Comparison of ENCODE assay signal across 8 cellular contexts in genomic region chr6:57090458-57091067, GRCh38. TPM values are rescaled to one million over a fixed set of nuclear protein-coding genes. Genes with fewer than 3 reads are reported as not detected.
A peak's percentile ranks its signal among the peaks of the same experiment; 100 is the strongest.
DNase-seq lines count a peak whose midpoint lies in the region; ATAC-seq and TF ChIP-seq lines count a peak whose summit lies in the region.
"Not testable (repeated sequence)": the region's sequence is repeated elsewhere in the genome, so short reads cannot be mapped to it uniquely, and the experiment has no call there.

No MANE protein-coding gene starts in this region.

- peak overlapping the region; percentile 74; the same call in 1 of the 2 replicates for H3K9ac ChIP-seq in OCI-LY1 (ENCODE audit: low read length)

- peaks cover 43% of the 10 kb centered on the region for H3K79me2 ChIP-seq in OCI-LY1 (ENCODE audit: insufficient read depth, low read length)

- ATAC-seq in GM18520 (IDR thresholded peaks at IDR 0.05; ENCODE audit: unreplicated experiment) (peak; percentile 1), GM21576 (IDR thresholded peaks at IDR 0.05; ENCODE audit: unreplicated experiment) (peak; percentile 5), HG03060 (IDR thresholded peaks at IDR 0.05; ENCODE audit: low read depth, unreplicated experiment) (peak; percentile 0), natural killer cell (peak; percentile 17 to 42 (median 37)), upper lobe of right lung (peak; percentile 16)
- ATAC-seq in activated T-helper 17 cell treated with anti-CD3 and anti-CD28 coated beads, Interleukin-2, amount 50 U/mL, for 72 hours (replicated peaks) = peak; percentile 8

- WGBS in esophagus squamous epithelium, 2 donors = no CpG with 5 or more reads among the region's 27 CpGs

- H3K4me1 Mint-ChIP-seq in activated T-helper 17 cell treated with anti-CD3 and anti-CD28 coated beads, Interleukin-2, amount 50 U/mL, for 72 hours = peaks cover 29% of the 10 kb centered on the region
- H3K4me1 Mint-ChIP-seq in natural killer cell = peaks cover 32 to 35% of the 10 kb centered on the region in 2 donors

- peaks cover 38% of the 10 kb centered on the region for H3K36me3 Mint-ChIP-seq in activated T-helper 17 cell treated with anti-CD3 and anti-CD28 coated beads, Interleukin-2, amount 50 U/mL, for 72 hours (ENCODE audit: low read depth)
- H3K36me3 Mint-ChIP-seq in natural killer cell = not testable (repeated sequence)

- H3K4me3 Mint-ChIP-seq in activated T-helper 17 cell treated with anti-CD3 and anti-CD28 coated beads, Interleukin-2, amount 50 U/mL, for 72 hours = peak overlapping the region; percentile 74
- peak overlapping the region; percentile 94 for H3K4me3 Mint-ChIP-seq in natural killer cell

- H4K20me1 ChIP-seq in OCI-LY1 (ENCODE audit: insufficient read depth, low read length) = not testable (repeated sequence)

- H3K9me3 ChIP-seq in OCI-LY1 (ENCODE audit: low read length); esophagus squamous epithelium; upper lobe of right lung: not testable (repeated sequence)

- H3K4me1 ChIP-seq in OCI-LY1 (ENCODE audit: insufficient read depth, low read length, severe bottlenecking) (peaks cover 36% of the 10 kb centered on the region), esophagus squamous epithelium (peaks cover 0 to 49% (median 10%) of the 10 kb centered on the region in 3 donors), upper lobe of right lung (peaks cover 36% of the 10 kb centered on the region)

- DNase-seq in esophagus squamous epithelium (lab: John Stamatoyannopoulos, UW); natural killer cell; upper lobe of right lung: not testable (repeated sequence)

- intact Hi-C loops in esophagus squamous epithelium (cut with DNase I); natural killer cell (cut with micrococcal nuclease); upper lobe of right lung (cut with DNase I): not testable (repeated sequence)

- TF ChIP-seq CTCF in OCI-LY1 (IDR thresholded peaks at IDR 0.05; ENCODE audit: low read length); esophagus squamous epithelium (IDR thresholded peaks at IDR 0.05); natural killer cell (IDR thresholded peaks at IDR 0.05); upper lobe of right lung (IDR thresholded peaks at IDR 0.05): not testable (repeated sequence)

- H3K4me2 ChIP-seq in OCI-LY1 (ENCODE audit: low read length) = not testable (repeated sequence)

- H3K27ac ChIP-seq in OCI-LY1 (ENCODE audit: low read depth, low read length, poor library complexity, severe bottlenecking) = peak overlapping the region; percentile 41
- H3K27ac ChIP-seq in esophagus squamous epithelium = peak overlapping the region in 3 of 4 donors; percentile 84 to 90 (median 85)
- H3K27ac ChIP-seq in upper lobe of right lung = not testable (repeated sequence)

- not testable (repeated sequence) for H3K27me3 Mint-ChIP-seq in activated T-helper 17 cell treated with anti-CD3 and anti-CD28 coated beads, Interleukin-2, amount 50 U/mL, for 72 hours; natural killer cell (ENCODE audit: low read depth in 2 of 2)

- peak overlapping the region; percentile 69 for H3K4me3 ChIP-seq in OCI-LY1 (ENCODE audit: low read depth, low read length, poor library complexity, severe bottlenecking)
- H3K4me3 ChIP-seq in esophagus squamous epithelium = peak overlapping the region in 3 of 4 donors; percentile 45 to 60 (median 60)
- peak overlapping the region; percentile 61 for H3K4me3 ChIP-seq in upper lobe of right lung

- H3K9me3 Mint-ChIP-seq in activated T-helper 17 cell treated with anti-CD3 and anti-CD28 coated beads, Interleukin-2, amount 50 U/mL, for 72 hours; natural killer cell: not testable (repeated sequence)

- not testable (repeated sequence) for H3K27ac Mint-ChIP-seq in activated T-helper 17 cell treated with anti-CD3 and anti-CD28 coated beads, Interleukin-2, amount 50 U/mL, for 72 hours
- peak overlapping the region; percentile 87 to 93 for H3K27ac Mint-ChIP-seq in natural killer cell

- not testable (repeated sequence) for H3K9me2 ChIP-seq in OCI-LY1 (ENCODE audit: low read depth, low read length)

- not testable (repeated sequence) for H3K27me3 ChIP-seq in OCI-LY1 (ENCODE audit: insufficient read depth, low read length); esophagus squamous epithelium; upper lobe of right lung

- not testable (repeated sequence) for TF ChIP-seq POLR2A in esophagus squamous epithelium (IDR thresholded peaks at IDR 0.05)

- H2AFZ ChIP-seq in OCI-LY1 (ENCODE audit: low read length) = not testable (repeated sequence)

- H3F3A ChIP-seq in OCI-LY1 (ENCODE audit: insufficient read depth, low read length) = not testable (repeated sequence)

- H3K36me3 ChIP-seq in OCI-LY1 (ENCODE audit: insufficient read depth, low read length) (peaks cover 30% of the 10 kb centered on the region), upper lobe of right lung (peaks cover 12% of the 10 kb centered on the region)
- not testable (repeated sequence) for H3K36me3 ChIP-seq in esophagus squamous epithelium

RNA-seq across cellular contexts. Expression of gene ZNF451, which starts 0.6 kb away (rescaled TPM):
- 10 to 100 TPM; 58.8 to 65.7 TPM for total RNA-seq in activated T-helper 17 cell treated with anti-CD3 and anti-CD28 coated beads, Interleukin-2, amount 50 U/mL, for 72 hours
- total RNA-seq in esophagus squamous epithelium (10 to 100 TPM; 21.5 to 52.5 (median 29.5) TPM), natural killer cell (100 to 1,000 TPM; 121 to 131 (median 122) TPM), upper lobe of right lung (56.0 TPM)

RNA-seq across cellular contexts. Expression of gene KIAA1586, which starts 44.1 kb away (rescaled TPM):
- 10 to 100 TPM; 13.9 to 18.3 TPM for total RNA-seq in activated T-helper 17 cell treated with anti-CD3 and anti-CD28 coated beads, Interleukin-2, amount 50 U/mL, for 72 hours
- total RNA-seq in esophagus squamous epithelium = 1 to 10 TPM; 1.6 to 7.6 (median 4.2) TPM
- total RNA-seq in natural killer cell = 10 to 100 TPM; 11.2 to 14.2 (median 12.3) TPM
- total RNA-seq in upper lobe of right lung = 12.9 TPM
